Comparison of ENCODE assay signal across 14 cellular contexts in the genomic region with DNA sequence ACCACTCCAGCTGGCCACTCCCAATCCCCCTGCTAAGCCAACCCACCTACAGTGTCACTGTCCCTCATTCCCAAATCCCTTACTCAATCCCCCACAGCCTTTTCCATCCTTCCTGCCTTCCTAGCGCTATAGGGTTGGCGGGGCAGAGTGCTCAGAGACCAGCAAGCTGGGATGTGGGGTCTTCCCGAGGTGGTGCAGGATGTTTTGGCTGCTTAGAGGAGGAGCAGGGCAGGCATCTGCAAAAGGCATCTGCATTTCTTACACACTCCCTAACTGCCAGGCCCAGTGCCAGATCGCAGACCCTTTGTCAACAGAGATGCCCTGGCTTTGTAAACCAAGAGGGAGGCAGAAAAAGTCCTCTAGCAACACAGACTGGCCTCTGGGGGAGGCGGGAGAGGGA. TPM values are rescaled to one million over a fixed set of nuclear protein-coding genes. Genes with fewer than 3 reads are reported as not detected.
DNase-seq lines count a peak whose midpoint lies in the region; ATAC-seq and TF ChIP-seq lines count a peak whose summit lies in the region.
"Had no signal": no experiment of that assay in that cellular context is flagged by ENCODE, and none has a peak within 500 bp of the region (broad histone marks: within the 10 kb centered on the region; RNA-seq: fewer than 3 reads in every experiment).

No MANE protein-coding gene starts in this region.

- no peak overlapping the region for H4K8ac ChIP-seq in H9 (replicated peaks; ENCODE audit: insufficient read length, low read depth, low read length)

- no peaks in the 10 kb centered on the region for H3K27me3 ChIP-seq in H9 (ENCODE audit: insufficient read depth, low read length)
- no peaks in the 10 kb centered on the region for H3K27me3 ChIP-seq in neural progenitor cell
- H3K27me3 ChIP-seq: SJSA1 had no signal

- no peak overlapping the region for H3K9ac ChIP-seq in H9 (ENCODE audit: extremely low read depth, insufficient read length, low read length)
- no peak overlapping the region for H3K9ac ChIP-seq in neural progenitor cell
- H3K9ac ChIP-seq: parathyroid adenoma had no signal

- no peak overlapping the region for H2AK5ac ChIP-seq in H9 (ENCODE audit: insufficient read length, low read length)

- TF ChIP-seq CTCF in H9 (conservative IDR thresholded peaks at IDR 0.05) (no peak), neural progenitor cell (IDR thresholded peaks at IDR 0.05) (no peak)

- no peak overlapping the region for H3K23ac ChIP-seq in H9 (ENCODE audit: insufficient read length, low read depth, low read length)

- H3K4ac ChIP-seq in H9 (ENCODE audit: low read depth, low read length): no peak overlapping the region

- no peak overlapping the region for H3T11ph ChIP-seq in H9 (ENCODE audit: low read length)

- no peak for ATAC-seq in GM21737 (IDR thresholded peaks at IDR 0.05; ENCODE audit: unreplicated experiment)

- in situ Hi-C loops in G401 (cut with HindIII; ENCODE audit: low sequenced_read_pairs): no loop called here

- peak overlapping the region; percentile 41 for H3K14ac ChIP-seq in H9 (ENCODE audit: insufficient read depth, low read length)

- H2BK20ac ChIP-seq in H9 (ENCODE audit: low read depth, low read length, poor library complexity, severe bottlenecking): no peak overlapping the region

- H3F3A ChIP-seq in neural progenitor cell (ENCODE audit: low read depth): peaks cover 54% of the 10 kb centered on the region

- H3K18ac ChIP-seq in H9 (ENCODE audit: insufficient read length, low read depth, low read length): no peak overlapping the region

- no peak overlapping the region for H4K91ac ChIP-seq in H9 (ENCODE audit: insufficient read length, low read depth, low read length)

- H2AFZ ChIP-seq in H9 (ENCODE audit: low read length) (no peak overlapping the region), neural progenitor cell (replicated peaks) (peak overlapping the region; percentile 58)

- H3K27me3 Mint-ChIP-seq in H9 (ENCODE audit: low read depth) (no peaks in the 10 kb centered on the region), neural progenitor cell (ENCODE audit: insufficient read depth, low read depth) (peaks cover 8% of the 10 kb centered on the region)
- H3K27me3 Mint-ChIP-seq: activated CD4-positive, alpha-beta T cell treated with anti-CD3 and anti-CD28 coated beads for 36 hours; stimulated activated naive CD8-positive, alpha-beta T cell treated with anti-CD3 and anti-CD28 coated beads, Interleukin-15, Interleukin-2, amounts not matched to agents 100 ng/mL and 50 ng/mL, for 24 hours had no signal

- no peak overlapping the region for H2BK12ac ChIP-seq in H9 (ENCODE audit: insufficient read length, low read depth, low read length)

- H3K36me3 Mint-ChIP-seq in H9 (ENCODE audit: insufficient read depth in 1 of 3, low read depth in 3 of 3): peaks cover 0 to 4% (median 3%) of the 10 kb centered on the region in 3 experiments; a peak in 2 of 7 replicates
- no peaks in the 10 kb centered on the region for H3K36me3 Mint-ChIP-seq in neural progenitor cell

- H3K79me2 ChIP-seq in H9 (ENCODE audit: insufficient read depth, low read length) (no peaks in the 10 kb centered on the region; the same call in 1 of the 2 replicates), neural progenitor cell (ENCODE audit: low read depth) (no peaks in the 10 kb centered on the region)
- H3K79me2 ChIP-seq: parathyroid adenoma had no signal

- no peaks in the 10 kb centered on the region for H3K9me3 Mint-ChIP-seq in H9
- H3K9me3 Mint-ChIP-seq in neural progenitor cell: no peaks in the 10 kb centered on the region
- H3K9me3 Mint-ChIP-seq: stimulated activated naive CD8-positive, alpha-beta T cell treated with anti-CD3 and anti-CD28 coated beads, Interleukin-15, Interleukin-2, amounts not matched to agents 100 ng/mL and 50 ng/mL, for 24 hours had no signal

- no peak overlapping the region for H3K56ac ChIP-seq in H9 (ENCODE audit: insufficient read length, low read depth, low read length)

- DNase-seq in DMS 273 (lab: John Stamatoyannopoulos, UW; ENCODE audit: unreplicated experiment): peak; percentile 42
- no peak for DNase-seq in DMS 273 treated with DMSO at 0.1 percent for 48 hours (lab: John Stamatoyannopoulos, UW)
- no peak for DNase-seq in H9
- no peak for DNase-seq in caudate nucleus (lab: John Stamatoyannopoulos, UW)
- peak; percentile 41 for DNase-seq in neural progenitor cell (ENCODE audit: low spot score)
- DNase-seq in G401 (ENCODE audit: low spot score): no peak
- DNase-seq in hippocampal formation (lab: John Stamatoyannopoulos, UW): no peak
- DNase-seq: activated CD4-positive, alpha-beta T cell treated with anti-CD3 and anti-CD28 coated beads for 36 hours; activated naive CD4-positive, alpha-beta T cell; left cardiac atrium had no signal

- peak overlapping the region; percentile 76 to 95 (median 94) for H3K27ac Mint-ChIP-seq in H9
- peak overlapping the region; percentile 90 for H3K27ac Mint-ChIP-seq in neural progenitor cell
- H3K27ac Mint-ChIP-seq: activated CD4-positive, alpha-beta T cell treated with anti-CD3 and anti-CD28 coated beads for 36 hours; stimulated activated naive CD8-positive, alpha-beta T cell treated with anti-CD3 and anti-CD28 coated beads, Interleukin-15, Interleukin-2, amounts not matched to agents 100 ng/mL and 50 ng/mL, for 24 hours had no signal

- H3K9me3 ChIP-seq in H9 (ENCODE audit: control insufficient read depth, low read depth, low read length): no peaks in the 10 kb centered on the region
- no peaks in the 10 kb centered on the region for H3K9me3 ChIP-seq in neural progenitor cell (ENCODE audit: low read depth)
- H3K9me3 ChIP-seq: SJSA1 had no signal

- H2BK5ac ChIP-seq in H9 (ENCODE audit: insufficient read length, low read length): peak overlapping the region; percentile 75

- WGBS in H9 (ENCODE audit: extremely low coverage, insufficient read length, low lambda C conversion rate): no CpG with 5 or more reads among the region's 5 CpGs

- H3K36me3 ChIP-seq in neural progenitor cell: no peaks in the 10 kb centered on the region
- H3K36me3 ChIP-seq: SJSA1 had no signal

- H4K5ac ChIP-seq in H9 (ENCODE audit: insufficient read length, low read depth, low read length): no peak overlapping the region

- H2BK15ac ChIP-seq in H9 (ENCODE audit: low read depth, low read length): no peak overlapping the region

- no peak overlapping the region for H2BK120ac ChIP-seq in H9 (ENCODE audit: low read depth, low read length, poor library complexity, severe bottlenecking)

- H3K4me1 Mint-ChIP-seq in H9 (peaks cover 57 to 62% of the 10 kb centered on the region in 2 experiments), neural progenitor cell (peaks cover 45% of the 10 kb centered on the region)

- H3K79me1 ChIP-seq in H9 (ENCODE audit: insufficient read depth, low read depth, low read length, poor library complexity, severe bottlenecking): no peaks in the 10 kb centered on the region

- no peaks in the 10 kb centered on the region for H3K23me2 ChIP-seq in H9 (ENCODE audit: insufficient read length, low read depth, low read length, poor library complexity, severe bottlenecking)

- peak overlapping the region; percentile 20 for H3K4me3 ChIP-seq in neural progenitor cell
- H3K4me3 ChIP-seq: SJSA1 had no signal

- H3K27ac ChIP-seq in H9 (ENCODE audit: insufficient read length, low read depth, low read length) (peak overlapping the region; percentile 87), caudate nucleus (ENCODE audit: low read depth, low read length) (peak overlapping the region; percentile 95), neural progenitor cell (peak overlapping the region; percentile 6)
- H3K27ac ChIP-seq: SJSA1 had no signal

- peak overlapping the region; percentile 32 to 66 for H3K4me3 Mint-ChIP-seq in H9
- H3K4me3 Mint-ChIP-seq in neural progenitor cell: peak overlapping the region; percentile 46
- H3K4me3 Mint-ChIP-seq: activated CD4-positive, alpha-beta T cell treated with anti-CD3 and anti-CD28 coated beads for 36 hours; stimulated activated naive CD8-positive, alpha-beta T cell treated with anti-CD3 and anti-CD28 coated beads, Interleukin-15, Interleukin-2, amounts not matched to agents 100 ng/mL and 50 ng/mL, for 24 hours had no signal

- no peaks in the 10 kb centered on the region for H4K20me1 ChIP-seq in H9 (ENCODE audit: control insufficient read depth, insufficient read depth, insufficient read length)
- no peaks in the 10 kb centered on the region for H4K20me1 ChIP-seq in neural progenitor cell (ENCODE audit: low read depth)

- H3K4me1 ChIP-seq in H9 (ENCODE audit: insufficient read depth, low read length) (peaks cover 28% of the 10 kb centered on the region), neural progenitor cell (peaks cover 44% of the 10 kb centered on the region)
- H3K4me1 ChIP-seq: parathyroid adenoma, SJSA1 had no signal

- H3K4me2 ChIP-seq in H9 (ENCODE audit: insufficient read depth, insufficient read length, low read length) (peak overlapping the region; percentile 50), neural progenitor cell (peak overlapping the region; percentile 68)

RNA-seq across cellular contexts. Expression of a gene that starts 37.9 kb away (rescaled TPM):
- total RNA-seq in H9 (2021): 57.2 and 59.3 TPM in 2 replicates
- total RNA-seq in neural progenitor cell (ENCODE audit: low replicate concordance): 30.1 and 49.9 TPM in 2 replicates
- not detected in 2 replicates for total RNA-seq in G401 (2014; rRNA removed; shearing (Covaris generic))
- total RNA-seq: SJSA1 had no signal

Comparison
In these comparisons a context has a peak if more than half of its experiments do, and no peak if none do; other contexts are left out.
1. DNase-seq: peak in DMS 273 (single experiment) and neural progenitor cell (single experiment); none in DMS 273 treated with DMSO at 0.1 percent for 48 hours (single experiment), H9 (single experiment), caudate nucleus (0 of 61), G401 (single experiment) and hippocampal formation (0 of 2).
2. H3K27ac ChIP-seq: peak in every context shown above with its lines; median percentile 95 in caudate nucleus; 87 in H9; 6 in neural progenitor cell.
3. RNA of a gene that starts 37.9 kb away (total RNA-seq): 57.2 to 59.3 TPM in H9 and 30.1 to 49.9 TPM in neural progenitor cell; not detected in G401; every median in the first group is over 10 times any median in the second.